1 cellular context compared by ENCODE assay signal in the genomic region with DNA sequence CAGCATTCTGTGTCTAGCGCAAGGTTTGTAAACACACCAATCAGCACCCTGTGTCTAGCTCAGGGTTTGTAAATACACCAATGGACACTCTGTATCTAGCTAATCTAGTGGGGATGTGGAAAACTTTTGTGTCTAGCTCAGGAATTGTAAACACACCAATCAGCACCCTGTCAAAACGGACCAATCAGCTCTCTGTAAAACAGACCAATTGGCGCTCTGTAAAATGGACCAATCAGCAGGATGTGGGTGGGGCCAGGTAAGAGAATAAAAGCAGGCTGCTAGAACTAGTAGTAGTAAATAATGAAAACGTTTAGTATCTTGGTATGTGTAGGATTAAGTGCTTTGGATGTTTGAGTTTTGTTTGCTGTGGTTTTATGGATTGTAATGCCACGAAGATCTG.
TF ChIP-seq lines count a peak whose summit lies in the region.
"Not testable (repeated sequence)": the region's sequence is repeated elsewhere in the genome, so short reads cannot be mapped to it uniquely, and the experiment has no call there.

No MANE protein-coding gene starts in this region.

TF ChIP-seq in HepG2, 621 proteins besides CTCF, POLR2A, EP300 and RAD21:
- TF ChIP-seq ZNF503 (CRISPR knock-in tag; IDR thresholded peaks at IDR 0.05): 0 out of 2 replicates have a peak, but pooled peaks have one; percentile 22
- TF ChIP-seq KLF12 (CRISPR knock-in tag; IDR thresholded peaks at IDR 0.05; ENCODE audit: borderline replicate concordance): 0 out of 2 replicates have a peak, but pooled peaks have one; percentile 32
- TF ChIP-seq, protein P1, sequence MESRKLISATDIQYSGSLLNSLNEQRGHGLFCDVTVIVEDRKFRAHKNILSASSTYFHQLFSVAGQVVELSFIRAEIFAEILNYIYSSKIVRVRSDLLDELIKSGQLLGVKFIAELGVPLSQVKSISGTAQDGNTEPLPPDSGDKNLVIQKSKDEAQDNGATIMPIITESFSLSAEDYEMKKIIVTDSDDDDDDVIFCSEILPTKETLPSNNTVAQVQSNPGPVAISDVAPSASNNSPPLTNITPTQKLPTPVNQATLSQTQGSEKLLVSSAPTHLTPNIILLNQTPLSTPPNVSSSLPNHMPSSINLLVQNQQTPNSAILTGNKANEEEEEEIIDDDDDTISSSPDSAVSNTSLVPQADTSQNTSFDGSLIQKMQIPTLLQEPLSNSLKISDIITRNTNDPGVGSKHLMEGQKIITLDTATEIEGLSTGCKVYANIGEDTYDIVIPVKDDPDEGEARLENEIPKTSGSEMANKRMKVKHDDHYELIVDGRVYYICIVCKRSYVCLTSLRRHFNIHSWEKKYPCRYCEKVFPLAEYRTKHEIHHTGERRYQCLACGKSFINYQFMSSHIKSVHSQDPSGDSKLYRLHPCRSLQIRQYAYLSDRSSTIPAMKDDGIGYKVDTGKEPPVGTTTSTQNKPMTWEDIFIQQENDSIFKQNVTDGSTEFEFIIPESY (CRISPR knock-in tag; IDR thresholded peaks at IDR 0.05): 0 out of 2 replicates have a peak, but pooled peaks have one; percentile 24
- 0 out of 2 replicates have a peak, but pooled peaks have one; percentile 19 for TF ChIP-seq ZNF547 (CRISPR knock-in tag; IDR thresholded peaks at IDR 0.05)
- TF ChIP-seq CREB1 (IDR thresholded peaks at IDR 0.05): not testable (repeated sequence)
- TF ChIP-seq CREB1 (CRISPR knock-in tag; IDR thresholded peaks at IDR 0.05): 0 out of 2 replicates have a peak, but pooled peaks have one; percentile 18
- TF ChIP-seq ZNF652 (CRISPR knock-in tag; IDR thresholded peaks at IDR 0.05; ENCODE audit: borderline replicate concordance, low read depth): peak; percentile 61
- TF ChIP-seq NFYC (CRISPR knock-in tag; IDR thresholded peaks at IDR 0.05): peak; percentile 80
- TF ChIP-seq NFYB (CRISPR knock-in tag; IDR thresholded peaks at IDR 0.05): peak; percentile 79
